ENCODE assay signal across 39 cellular contexts in the genomic region with DNA sequence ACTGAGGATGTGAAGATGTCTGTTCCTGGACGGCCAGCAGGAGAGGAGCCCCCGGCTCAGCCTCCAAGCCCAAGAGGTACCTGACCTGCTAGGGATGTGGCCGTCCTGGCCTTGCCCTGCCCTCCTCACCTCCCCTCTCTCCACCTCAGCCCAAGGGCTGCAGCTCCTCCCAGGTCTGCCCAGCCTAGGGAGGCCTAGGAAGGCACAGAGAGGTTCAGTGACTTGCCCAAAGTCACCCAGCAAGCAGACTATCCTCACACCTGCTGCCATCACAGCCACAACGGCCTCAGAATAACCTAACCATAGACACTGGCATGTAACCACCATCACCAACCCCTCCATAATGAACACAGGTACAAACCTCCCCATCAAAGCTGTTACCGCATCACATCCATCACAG. TPM values are rescaled to one million over a fixed set of nuclear protein-coding genes. Genes with fewer than 3 reads are reported as not detected.
"Had no signal": no experiment of that assay in that cellular context is flagged by ENCODE, and none has a peak within 500 bp of the region (broad histone marks: within the 10 kb centered on the region; RNA-seq: fewer than 3 reads in every experiment).

No MANE protein-coding gene starts in this region.

- H3K27ac Mint-ChIP-seq: activated CD4-positive, alpha-beta memory T cell treated with anti-CD3 and anti-CD28 coated beads for 36 hours; activated CD4-positive, alpha-beta T cell treated with anti-CD3 and anti-CD28 coated beads for 36 hours; activated CD4-positive, alpha-beta T cell treated with anti-CD3 and anti-CD28 coated beads, Interleukin-2, amount 10 ng/mL, durations not matched to agents 24 days and 14 days; activated CD8-positive, alpha-beta memory T cell treated with anti-CD3 and anti-CD28 coated beads, Interleukin-2, amount 10 ng/mL, durations not matched to agents 7 days and 5 days; activated CD8-positive, alpha-beta T cell treated with anti-CD3 and anti-CD28 coated beads, Interleukin-2, amount 10 ng/mL, durations not matched to agents 7 days and 5 days; activated naive CD4-positive, alpha-beta T cell treated with anti-CD3 and anti-CD28 coated beads for 36 hours; activated naive CD8-positive, alpha-beta T cell; activated T-helper 1 cell treated with anti-CD3 and anti-CD28 coated beads, Interleukin-12 subunit alpha, Interleukin-12 subunit beta, Interleukin-2, Interleukin-4 antibody, amounts not matched to agents 30 ng/mL and 10 ng/mL and 1 ng/mL, durations not matched to agents 14 hours and 24 hours and 36 hours; activated T-helper 2 cell treated with anti-CD3 and anti-CD28 coated beads, Interferon-gamma antibody, Interleukin-2, Interleukin-4, amounts not matched to agents 10 μg/mL and 5 μg/mL and 100 μg/mL, durations not matched to agents 14 hours and 24 hours and 36 hours; dendritic cell treated with granulocyte-macrophage colony-stimulating factor and Interleukin-4, amounts not matched to agents 40 ng/mL and 50 ng/mL, for 4 days; effector memory CD8-positive, alpha-beta T cell; T-helper 17 cell; T-helper 2 cell treated with Interferon-gamma antibody and Interleukin-4, amounts not matched to agents 5 μg/mL and 100 μg/mL, for 36 hours had no signal

- H3K27me3 ChIP-seq: brain microvascular endothelial cell, dorsolateral prefrontal cortex, esophagus muscularis mucosa, gastrocnemius medialis, heart left ventricle had no signal

- DNase-seq: activated CD4-positive, alpha-beta memory T cell treated with anti-CD3 and anti-CD28 coated beads for 36 hours; activated CD4-positive, alpha-beta T cell treated with anti-CD3 and anti-CD28 coated beads for 36 hours; activated CD4-positive, alpha-beta T cell treated with anti-CD3 and anti-CD28 coated beads, Interleukin-2, amount 10 ng/mL, durations not matched to agents 24 days and 14 days; activated CD4-positive, CD25-positive, alpha-beta regulatory T cell; activated CD4-positive, CD25-positive, alpha-beta regulatory T cell treated with anti-CD3 and anti-CD28 coated beads, Interleukin-2, amount 50 U/mL, for 72 hours; activated CD8-positive, alpha-beta memory T cell treated with anti-CD3 and anti-CD28 coated beads, Interleukin-2, amount 10 ng/mL, durations not matched to agents 7 days and 5 days; activated CD8-positive, alpha-beta memory T cell treated with anti-CD3 and anti-CD28 coated beads, Interleukin-2, amount 50 U/mL, for 4 hours; activated CD8-positive, alpha-beta T cell treated with anti-CD3 and anti-CD28 coated beads, Interleukin-2, amount 10 ng/mL, durations not matched to agents 7 days and 5 days; activated effector memory CD4-positive, alpha-beta T cell treated with anti-CD3 and anti-CD28 coated beads, Interleukin-2, amount 50 U/mL, for 16 hours; activated naive CD4-positive, alpha-beta T cell treated with anti-CD3 and anti-CD28 coated beads for 36 hours; activated T-cell treated with anti-CD3 and anti-CD28 coated beads, Interleukin-2, amount 50 U/mL, for 1 hour; activated T-cell treated with anti-CD3 and anti-CD28 coated beads, Interleukin-2, amount 50 U/mL, for 48 hours; amniotic stem cell; anterior cingulate cortex; brain microvascular endothelial cell; dorsolateral prefrontal cortex; effector memory CD8-positive, alpha-beta T cell; erythroblast; foreskin keratinocyte; gastrocnemius medialis; glutamatergic neuron; heart left ventricle; T-helper 1 cell; T-helper 17 cell; T1000 had no signal

- H3K36me3 Mint-ChIP-seq: activated CD4-positive, alpha-beta memory T cell treated with anti-CD3 and anti-CD28 coated beads for 36 hours; activated CD8-positive, alpha-beta memory T cell treated with anti-CD3 and anti-CD28 coated beads, Interleukin-2, amount 10 ng/mL, durations not matched to agents 7 days and 5 days; activated naive CD8-positive, alpha-beta T cell had no signal

- H3K4me3 Mint-ChIP-seq: activated CD4-positive, alpha-beta memory T cell treated with anti-CD3 and anti-CD28 coated beads for 36 hours; activated CD4-positive, alpha-beta T cell treated with anti-CD3 and anti-CD28 coated beads for 36 hours; activated CD4-positive, alpha-beta T cell treated with anti-CD3 and anti-CD28 coated beads, Interleukin-2, amount 10 ng/mL, durations not matched to agents 24 days and 14 days; activated CD8-positive, alpha-beta memory T cell treated with anti-CD3 and anti-CD28 coated beads, Interleukin-2, amount 10 ng/mL, durations not matched to agents 7 days and 5 days; activated CD8-positive, alpha-beta T cell treated with anti-CD3 and anti-CD28 coated beads, Interleukin-2, amount 10 ng/mL, durations not matched to agents 7 days and 5 days; activated naive CD4-positive, alpha-beta T cell treated with anti-CD3 and anti-CD28 coated beads for 36 hours; activated naive CD8-positive, alpha-beta T cell; activated T-helper 1 cell treated with anti-CD3 and anti-CD28 coated beads, Interleukin-12 subunit alpha, Interleukin-12 subunit beta, Interleukin-2, Interleukin-4 antibody, amounts not matched to agents 30 ng/mL and 10 ng/mL and 1 ng/mL, durations not matched to agents 14 hours and 24 hours and 36 hours; central memory CD8-positive, alpha-beta T cell; dendritic cell treated with granulocyte-macrophage colony-stimulating factor and Interleukin-4, amounts not matched to agents 40 ng/mL and 50 ng/mL, for 4 days; effector memory CD8-positive, alpha-beta T cell; T-helper 17 cell; T-helper 2 cell treated with Interferon-gamma antibody and Interleukin-4, amounts not matched to agents 5 μg/mL and 100 μg/mL, for 36 hours had no signal

- ATAC-seq: activated CD4-positive, alpha-beta T cell treated with anti-CD3 and anti-CD28 coated beads for 36 hours; activated CD8-positive, alpha-beta memory T cell treated with anti-CD3 and anti-CD28 coated beads, Interleukin-2, amount 10 ng/mL, durations not matched to agents 7 days and 5 days; activated CD8-positive, alpha-beta T cell treated with anti-CD3 and anti-CD28 coated beads, Interleukin-2, amount 10 ng/mL, durations not matched to agents 7 days and 5 days; effector memory CD8-positive, alpha-beta T cell; foreskin keratinocyte; gastrocnemius medialis; heart left ventricle; T-helper 17 cell had no signal

- H3K4me1 Mint-ChIP-seq: activated CD4-positive, alpha-beta T cell treated with anti-CD3 and anti-CD28 coated beads for 36 hours; activated CD4-positive, alpha-beta T cell treated with anti-CD3 and anti-CD28 coated beads, Interleukin-2, amount 10 ng/mL, durations not matched to agents 24 days and 14 days; activated CD8-positive, alpha-beta memory T cell treated with anti-CD3 and anti-CD28 coated beads, Interleukin-2, amount 10 ng/mL, durations not matched to agents 7 days and 5 days; central memory CD8-positive, alpha-beta T cell had no signal

- FAIRE-seq: astrocyte, bronchial epithelial cell had no signal

- H3K9me3 Mint-ChIP-seq: activated CD4-positive, alpha-beta memory T cell treated with anti-CD3 and anti-CD28 coated beads for 36 hours; activated CD4-positive, alpha-beta T cell treated with anti-CD3 and anti-CD28 coated beads, Interleukin-2, amount 10 ng/mL, durations not matched to agents 24 days and 14 days; activated naive CD4-positive, alpha-beta T cell treated with anti-CD3 and anti-CD28 coated beads for 36 hours; activated T-helper 1 cell treated with anti-CD3 and anti-CD28 coated beads, Interleukin-12 subunit alpha, Interleukin-12 subunit beta, Interleukin-2, Interleukin-4 antibody, amounts not matched to agents 30 ng/mL and 10 ng/mL and 1 ng/mL, durations not matched to agents 14 hours and 24 hours and 36 hours; activated T-helper 2 cell treated with anti-CD3 and anti-CD28 coated beads, Interferon-gamma antibody, Interleukin-2, Interleukin-4, amounts not matched to agents 10 μg/mL and 5 μg/mL and 100 μg/mL, durations not matched to agents 14 hours and 24 hours and 36 hours; central memory CD8-positive, alpha-beta T cell; dendritic cell treated with granulocyte-macrophage colony-stimulating factor and Interleukin-4, amounts not matched to agents 40 ng/mL and 50 ng/mL, for 4 days; effector memory CD8-positive, alpha-beta T cell; T-helper 2 cell treated with Interferon-gamma antibody and Interleukin-4, amounts not matched to agents 5 μg/mL and 100 μg/mL, for 36 hours had no signal

- H3K27me3 Mint-ChIP-seq: activated CD4-positive, alpha-beta memory T cell treated with anti-CD3 and anti-CD28 coated beads for 36 hours; activated CD4-positive, alpha-beta T cell treated with anti-CD3 and anti-CD28 coated beads, Interleukin-2, amount 10 ng/mL, durations not matched to agents 24 days and 14 days; activated CD8-positive, alpha-beta memory T cell treated with anti-CD3 and anti-CD28 coated beads, Interleukin-2, amount 10 ng/mL, durations not matched to agents 7 days and 5 days; activated naive CD8-positive, alpha-beta T cell; central memory CD8-positive, alpha-beta T cell; dendritic cell treated with granulocyte-macrophage colony-stimulating factor and Interleukin-4, amounts not matched to agents 40 ng/mL and 50 ng/mL, for 4 days had no signal

- H3K4me3 ChIP-seq: coronary artery, dorsolateral prefrontal cortex, esophagus muscularis mucosa, gastrocnemius medialis, heart left ventricle had no signal

- H3K27ac ChIP-seq: brain microvascular endothelial cell, coronary artery, dorsolateral prefrontal cortex, esophagus muscularis mucosa, foreskin keratinocyte, gastrocnemius medialis, heart left ventricle had no signal

- H3K9me3 ChIP-seq: esophagus muscularis mucosa, gastrocnemius medialis, heart left ventricle had no signal

- H3K36me3 ChIP-seq: brain microvascular endothelial cell, esophagus muscularis mucosa, gastrocnemius medialis, heart left ventricle had no signal

- H3K4me1 ChIP-seq: foreskin keratinocyte, gastrocnemius medialis had no signal

RNA-seq across cellular contexts. Expression of a gene that starts 38.7 kb away (rescaled TPM):
- total RNA-seq: activated CD4-positive, alpha-beta memory T cell treated with anti-CD3 and anti-CD28 coated beads for 36 hours; activated CD4-positive, alpha-beta T cell treated with anti-CD3 and anti-CD28 coated beads for 36 hours; activated CD4-positive, alpha-beta T cell treated with anti-CD3 and anti-CD28 coated beads, Interleukin-2, amount 10 ng/mL, durations not matched to agents 24 days and 14 days; activated CD8-positive, alpha-beta memory T cell treated with anti-CD3 and anti-CD28 coated beads for 36 hours; activated CD8-positive, alpha-beta memory T cell treated with anti-CD3 and anti-CD28 coated beads, Interleukin-2, amount 10 ng/mL, durations not matched to agents 7 days and 5 days; activated naive CD4-positive, alpha-beta T cell treated with anti-CD3 and anti-CD28 coated beads for 36 hours; activated T-helper 1 cell treated with anti-CD3 and anti-CD28 coated beads, Interleukin-12 subunit alpha, Interleukin-12 subunit beta, Interleukin-2, Interleukin-4 antibody, amounts not matched to agents 30 ng/mL and 10 ng/mL and 1 ng/mL, durations not matched to agents 14 hours and 24 hours and 36 hours; activated T-helper 2 cell treated with anti-CD3 and anti-CD28 coated beads, Interferon-gamma antibody, Interleukin-2, Interleukin-4, amounts not matched to agents 10 μg/mL and 5 μg/mL and 100 μg/mL, durations not matched to agents 14 hours and 24 hours and 36 hours; astrocyte; bronchial epithelial cell; cardiac septum; cerebellum; dorsolateral prefrontal cortex; esophagus muscularis mucosa; foreskin keratinocyte; gastrocnemius medialis; heart left ventricle; T-helper 17 cell had no signal
- polyA plus RNA-seq: adipose tissue, foreskin keratinocyte, heart left ventricle had no signal
